In genomic region chr17:21573961-21574610, GRCh38 we compare ENCODE assay signal across 8 cellular contexts.
DNase-seq lines count a peak whose midpoint lies in the region; ATAC-seq, FAIRE-seq and TF ChIP-seq lines count a peak whose summit lies in the region.

No MANE protein-coding gene starts in this region.

- H3K4me3 ChIP-seq in esophagus (ENCODE audit: low read depth in 1 of 2, low read length in 2 of 2) (peak overlapping the region; percentile 29 to 31), pancreas (peak overlapping the region in 2 of 4 donors; percentile 20 to 22)

- H3K4me1 ChIP-seq in esophagus (ENCODE audit: control insufficient read depth in 2 of 2, insufficient read depth in 2 of 2, low read length in 1 of 2) (no peaks in the 10 kb centered on the region), pancreas (no peaks in the 10 kb centered on the region)

- ATAC-seq in pancreas: peak; percentile 63 to 93 (median 81)
- ATAC-seq in GM21576 (IDR thresholded peaks at IDR 0.05; ENCODE audit: unreplicated experiment): no peak

- DNase-seq in DMS114 treated with DMSO at 0.1 percent for 48 hours (lab: John Stamatoyannopoulos, UW; ENCODE audit: unreplicated experiment) (peak; percentile 2), pancreas (peak in 5 of 6 donors; percentile 43 to 73 (median 57)), iPS-NIHi7 (ENCODE audit: extremely low spot score) (no peak), NCI-H226 (no peak), NCI-H69 (lab: John Stamatoyannopoulos, UW) (no peak)
- peak; percentile 57 for DNase-seq in activated CD4-positive, alpha-beta T cell treated with anti-CD3 and anti-CD28 coated beads for 48 hours

- no peak overlapping the region for H3K27ac ChIP-seq in esophagus (ENCODE audit: low read depth in 2 of 2, low read length in 1 of 2)
- no peak overlapping the region for H3K27ac ChIP-seq in pancreas

- H3K27me3 ChIP-seq in esophagus (ENCODE audit: control insufficient read depth in 1 of 2, insufficient read depth in 2 of 2, low read length in 2 of 2) (no peaks in the 10 kb centered on the region), pancreas (no peaks in the 10 kb centered on the region)

- H3K36me3 ChIP-seq in esophagus (ENCODE audit: control insufficient read depth in 2 of 2, insufficient read depth in 2 of 2, low read length in 1 of 2) (no peaks in the 10 kb centered on the region), pancreas (no peaks in the 10 kb centered on the region)

- no peak for FAIRE-seq in pancreas (lab: Jason Lieb, UNC)

- no peak for TF ChIP-seq CTCF in pancreas (IDR thresholded peaks at IDR 0.05)

- intact Hi-C loops in pancreas (cut with DNase I): no loop called here

- H3K9me3 ChIP-seq in esophagus (ENCODE audit: control insufficient read depth in 2 of 2, insufficient read depth in 1 of 2, low read depth in 1 of 2, low read length in 1 of 2) (no peaks in the 10 kb centered on the region), pancreas (no peaks in the 10 kb centered on the region)

- WGBS in esophagus, 2 donors: 38 to 39% methylated on average over 36 to 38 of the region's 39 CpGs
- 31 to 39% methylated on average over 36 to 38 of the region's 39 CpGs for WGBS in pancreas, 2 donors

Comparison
In these comparisons a context has a peak if more than half of its experiments do, and no peak if none do; other contexts are left out.
1. DNase-seq: peak in DMS114 treated with DMSO at 0.1 percent for 48 hours (single experiment), activated CD4-positive, alpha-beta T cell treated with anti-CD3 and anti-CD28 coated beads for 48 hours (single experiment) and pancreas (5 of 6); none in iPS-NIHi7 (single experiment), NCI-H226 (single experiment) and NCI-H69 (single experiment).